9 cellular contexts compared by ENCODE assay signal in genomic region chr1:247088967-247089366, GRCh38.
"Had no signal": no experiment of that assay in that cellular context is flagged by ENCODE, and none has a peak within 500 bp of the region (broad histone marks: within the 10 kb centered on the region; RNA-seq: fewer than 3 reads in every experiment).

No MANE protein-coding gene starts in this region.

- H3K4me3 ChIP-seq: GM23338, K562 had no signal

- FAIRE-seq: H1, H54, K562 had no signal

- H3K4me3 Mint-ChIP-seq: GM23338, H9 had no signal

- ATAC-seq: K562 had no signal

- H3K27ac Mint-ChIP-seq: GM23338, H9 had no signal

- H2AFZ ChIP-seq: GM23338 had no signal

- H3K27ac ChIP-seq: HL-60 had no signal

- H3K4me2 ChIP-seq: GM23338 had no signal

- DNase-seq: H9, HCEC 1CT, IMR-90, KG1 had no signal
